ENCODE assay signal across 1 cellular context in the genomic region with DNA sequence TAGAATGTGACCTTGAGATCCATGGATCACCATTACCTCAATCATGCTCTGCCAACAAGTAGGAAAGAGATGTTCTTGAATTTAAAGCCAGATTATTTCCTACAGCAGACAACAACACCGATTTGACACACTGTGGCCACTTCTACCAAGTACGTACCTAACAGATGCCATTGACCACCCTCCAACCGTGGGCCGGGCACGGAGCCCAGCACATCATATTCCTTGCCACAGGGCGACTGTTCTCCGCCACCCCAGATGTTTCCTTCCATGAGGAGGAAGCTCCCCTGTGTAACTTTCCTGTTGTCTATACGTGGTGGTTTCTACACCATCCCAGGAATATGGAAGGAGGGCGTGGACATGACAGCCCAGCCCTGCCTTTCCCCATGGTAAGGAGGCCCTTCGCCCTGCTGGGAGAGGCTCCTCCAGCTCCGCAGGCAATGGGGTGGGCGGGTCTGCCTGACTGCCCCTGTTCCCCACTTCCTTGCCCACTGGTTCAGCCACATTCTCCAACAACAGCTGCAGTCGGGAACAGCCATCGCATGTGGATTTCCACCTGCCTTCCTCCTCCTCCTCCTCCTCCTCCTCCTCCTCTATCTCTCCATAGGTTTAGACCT.
TF ChIP-seq lines count a peak whose summit lies in the region.

No MANE protein-coding gene starts in this region.

TF ChIP-seq in liver, 16 proteins besides CTCF, POLR2A, EP300 and RAD21:
- TF ChIP-seq GABPA (IDR thresholded peaks at IDR 0.05 in 1 of 2, conservative IDR thresholded peaks at IDR 0.05 in 1 of 2): no peak
- TF ChIP-seq, protein P1, sequence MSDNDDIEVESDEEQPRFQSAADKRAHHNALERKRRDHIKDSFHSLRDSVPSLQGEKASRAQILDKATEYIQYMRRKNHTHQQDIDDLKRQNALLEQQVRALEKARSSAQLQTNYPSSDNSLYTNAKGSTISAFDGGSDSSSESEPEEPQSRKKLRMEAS (IDR thresholded peaks at IDR 0.05): no peak
- no peak for TF ChIP-seq SP1 (IDR thresholded peaks at IDR 0.05)
- no peak for TF ChIP-seq HNF4A (conservative IDR thresholded peaks at IDR 0.05)
- no peak for TF ChIP-seq JUND (IDR thresholded peaks at IDR 0.05)
- no peak for TF ChIP-seq NR2F2 (IDR thresholded peaks at IDR 0.05)
- TF ChIP-seq EGR1 (IDR thresholded peaks at IDR 0.05; ENCODE audit: low read depth in 2 of 2): no peak
TF ChIP-seq in liver: peak in this region for 0.
